9 cellular contexts compared by ENCODE assay signal in the genomic region with DNA sequence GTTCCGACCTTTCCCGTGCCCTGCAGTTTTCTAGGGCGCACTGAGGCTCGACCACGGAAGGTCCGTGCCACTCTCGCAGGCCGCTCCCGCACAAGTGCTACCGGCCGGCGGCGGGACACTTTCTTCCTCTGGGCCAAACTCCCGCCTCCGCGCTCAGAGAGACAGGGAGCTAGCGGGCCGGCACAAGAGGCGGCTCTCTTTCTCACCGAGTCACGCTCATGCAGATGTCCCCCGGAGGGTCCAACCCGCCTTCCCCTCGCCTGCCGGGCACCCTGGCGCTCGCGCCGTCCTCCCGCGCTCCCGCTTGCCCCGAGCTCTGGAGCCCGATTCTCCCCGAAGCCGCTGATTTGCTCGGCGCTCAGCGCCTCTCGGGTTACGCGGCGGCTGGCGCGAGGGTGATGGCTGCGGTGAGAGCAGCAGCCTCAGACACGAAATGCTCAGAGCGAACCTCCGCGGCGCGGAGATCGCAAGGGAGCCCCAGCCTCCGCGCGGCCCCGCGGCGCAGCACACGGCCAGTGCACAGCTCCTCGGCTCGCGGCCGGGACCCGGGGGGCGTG. TPM values are rescaled to one million over a fixed set of nuclear protein-coding genes. Genes with fewer than 3 reads are reported as not detected.
A peak's percentile ranks its signal among the peaks of the same experiment; 100 is the strongest.
DNase-seq lines count a peak whose midpoint lies in the region; ATAC-seq and TF ChIP-seq lines count a peak whose summit lies in the region.
"Had no signal": no experiment of that assay in that cellular context is flagged by ENCODE, and none has a peak within 500 bp of the region (broad histone marks: within the 10 kb centered on the region; RNA-seq: fewer than 3 reads in every experiment).

No MANE protein-coding gene starts in this region.

- peaks cover 96% of the 10 kb centered on the region for H3K27me3 ChIP-seq in HUES6 (ENCODE audit: control insufficient read depth, insufficient read depth, low read length)

- no peaks in the 10 kb centered on the region for H3K36me3 Mint-ChIP-seq in activated CD8-positive, alpha-beta T cell treated with anti-CD3 and anti-CD28 coated beads, Interleukin-2, amount 10 ng/mL, durations not matched to agents 7 days and 5 days (ENCODE audit: low read depth)
- no peaks in the 10 kb centered on the region for H3K36me3 Mint-ChIP-seq in nephron progenitor cell (ENCODE audit: low read depth)

- peak overlapping the region; percentile 54 for H3K9ac ChIP-seq in HUES6 (ENCODE audit: low read length)

- peaks cover 63% of the 10 kb centered on the region for H3K27me3 Mint-ChIP-seq in activated CD8-positive, alpha-beta T cell treated with anti-CD3 and anti-CD28 coated beads, Interleukin-2, amount 10 ng/mL, durations not matched to agents 7 days and 5 days (ENCODE audit: low read depth)
- peaks cover 73% of the 10 kb centered on the region for H3K27me3 Mint-ChIP-seq in nephron progenitor cell (ENCODE audit: low read depth, poor library complexity)

- no peaks in the 10 kb centered on the region for H3K36me3 ChIP-seq in HUES6 (ENCODE audit: control insufficient read depth, insufficient read depth, low read length)

- H3K27ac Mint-ChIP-seq in activated CD8-positive, alpha-beta T cell treated with anti-CD3 and anti-CD28 coated beads, Interleukin-2, amount 10 ng/mL, durations not matched to agents 7 days and 5 days = no peak overlapping the region
- H3K27ac Mint-ChIP-seq in nephron progenitor cell = no peak overlapping the region

- H3K4me1 ChIP-seq in HUES6 (ENCODE audit: control insufficient read depth, insufficient read depth, low read length) = peaks cover 18% of the 10 kb centered on the region

- POLR2A ChIA-PET in activated CD8-positive, alpha-beta T cell treated with anti-CD3 and anti-CD28 coated beads, Interleukin-2, amount 10 ng/mL, durations not matched to agents 7 days and 5 days (lab: Charles Lee) = no interaction called here

- H3K9me3 Mint-ChIP-seq in activated CD8-positive, alpha-beta T cell treated with anti-CD3 and anti-CD28 coated beads, Interleukin-2, amount 10 ng/mL, durations not matched to agents 7 days and 5 days (ENCODE audit: insufficient read depth) = no peaks in the 10 kb centered on the region
- H3K9me3 Mint-ChIP-seq in nephron progenitor cell = no peaks in the 10 kb centered on the region

- H3K4me1 Mint-ChIP-seq in activated CD8-positive, alpha-beta T cell treated with anti-CD3 and anti-CD28 coated beads, Interleukin-2, amount 10 ng/mL, durations not matched to agents 7 days and 5 days (ENCODE audit: low read depth) = peaks cover 6% of the 10 kb centered on the region
- peaks cover 11% of the 10 kb centered on the region for H3K4me1 Mint-ChIP-seq in nephron progenitor cell

- no peak overlapping the region for H3K4me3 Mint-ChIP-seq in activated CD8-positive, alpha-beta T cell treated with anti-CD3 and anti-CD28 coated beads, Interleukin-2, amount 10 ng/mL, durations not matched to agents 7 days and 5 days
- H3K4me3 Mint-ChIP-seq in nephron progenitor cell = peak overlapping the region; percentile 80

- TF ChIP-seq CTCF in fibroblast of villous mesenchyme (IDR thresholded peaks at IDR 0.05; ENCODE audit: insufficient read depth, low read depth, low read length) (no peak), nephron progenitor cell (IDR thresholded peaks at IDR 0.05) (no peak)

- DNase-seq in G401 (ENCODE audit: low spot score) (peak; percentile 48), fibroblast of villous mesenchyme (ENCODE audit: low read depth) (peak; percentile 45), nephron progenitor cell (peak; percentile 85)
- peak; percentile 24 for DNase-seq in activated CD8-positive, alpha-beta T cell treated with anti-CD3 and anti-CD28 coated beads, Interleukin-2, amount 10 ng/mL, durations not matched to agents 7 days and 5 days

- peak; percentile 59 for ATAC-seq in activated CD8-positive, alpha-beta T cell treated with anti-CD3 and anti-CD28 coated beads, Interleukin-2, amount 10 ng/mL, durations not matched to agents 7 days and 5 days
- ATAC-seq in HG03439 (IDR thresholded peaks at IDR 0.05; ENCODE audit: unreplicated experiment) = no peak
- ATAC-seq in HG03378 (IDR thresholded peaks at IDR 0.05; ENCODE audit: unreplicated experiment) = no peak
- ATAC-seq in GM18517 (IDR thresholded peaks at IDR 0.05; ENCODE audit: unreplicated experiment) = no peak

- no peak overlapping the region for H3K27ac ChIP-seq in HUES6 (ENCODE audit: low read depth, low read length)

- no peaks in the 10 kb centered on the region for H3K9me3 ChIP-seq in HUES6 (ENCODE audit: control insufficient read depth, insufficient read depth, low read depth, low read length)

- CTCF ChIA-PET in activated CD8-positive, alpha-beta T cell treated with anti-CD3 and anti-CD28 coated beads, Interleukin-2, amount 10 ng/mL, durations not matched to agents 7 days and 5 days (lab: Charles Lee) = interaction anchor here (0.9 to 2.8 kb wide), 18 partner anchors 8 to 315 kb away, joined by 3 to 15 read pairs (median 8); no protein-coding TSS in a partner anchor

- H3K4me3 ChIP-seq in HUES6 (ENCODE audit: low read depth, low read length) (peak overlapping the region; percentile 60), fibroblast of villous mesenchyme (ENCODE audit: low read depth, low read length) (peak overlapping the region; percentile 33)

- in situ Hi-C loops in G401 (cut with HindIII; ENCODE audit: low sequenced_read_pairs) = no loop called here

RNA-seq across cellular contexts. Expression of a gene that starts 1.0 kb away (rescaled TPM):
- not detected in 2 replicates for total RNA-seq in G401 (2014; rRNA removed; shearing (Covaris generic))
- total RNA-seq in activated CD8-positive, alpha-beta T cell treated with anti-CD3 and anti-CD28 coated beads, Interleukin-2, amount 10 ng/mL, durations not matched to agents 7 days and 5 days = not detected
- total RNA-seq in fibroblast of villous mesenchyme = not detected in 2 replicates
- total RNA-seq: SK-MEL-5 had no signal

Comparison
In these comparisons a context has a peak if more than half of its experiments do, and no peak if none do; other contexts are left out.
1. DNase-seq: peak in every context shown above with its lines; median percentile 85 in nephron progenitor cell; 48 in G401; 45 in fibroblast of villous mesenchyme; 24 in activated CD8-positive, alpha-beta T cell treated with anti-CD3 and anti-CD28 coated beads, Interleukin-2, amount 10 ng/mL, durations not matched to agents 7 days and 5 days.